8 cellular contexts compared by ENCODE assay signal in genomic region chr20:61980647-61981583, GRCh38.
DNase-seq lines count a peak whose midpoint lies in the region; ATAC-seq and TF ChIP-seq lines count a peak whose summit lies in the region.

No MANE protein-coding gene starts in this region.

- H2AFZ ChIP-seq in PC-3 (ENCODE audit: low read length), result no peak overlapping the region

- H3K4me3 Mint-ChIP-seq in T-helper 2 cell treated with Interferon-gamma antibody and Interleukin-4, amounts not matched to agents 5 μg/mL and 100 μg/mL, for 36 hours, result no peak overlapping the region
- no peak overlapping the region for H3K4me3 Mint-ChIP-seq in progenitor cell of endocrine pancreas (ENCODE audit: low read depth)

- H3K4me1 ChIP-seq in PC-3 (ENCODE audit: insufficient read depth, low read length) (no peaks in the 10 kb centered on the region), HAP-1 (peaks cover 6% of the 10 kb centered on the region)

- no peaks in the 10 kb centered on the region for H4K20me1 ChIP-seq in PC-3 (ENCODE audit: low read length)

- H3K27ac ChIP-seq in PC-3 (ENCODE audit: low read length), result no peak overlapping the region

- in situ Hi-C loops in HAP-1 (cut with MboI; ENCODE audit: low sequenced_read_pairs), result no loop called here

- POLR2A ChIA-PET in PC-3 (lab: Charles Lee; ENCODE audit: unreplicated experiment), result no interaction called here

- no peak overlapping the region for H3K9ac ChIP-seq in PC-3 (ENCODE audit: low read length)

- peak; percentile 87 for ATAC-seq in PC-3

- peak overlapping the region; percentile 81 for H3K27ac Mint-ChIP-seq in T-helper 2 cell treated with Interferon-gamma antibody and Interleukin-4, amounts not matched to agents 5 μg/mL and 100 μg/mL, for 36 hours
- H3K27ac Mint-ChIP-seq in progenitor cell of endocrine pancreas, result no peak overlapping the region

- TF ChIP-seq CTCF in PC-3 (conservative IDR thresholded peaks at IDR 0.05; ENCODE audit: low read depth, low read length) (peak; percentile 86), progenitor cell of endocrine pancreas (IDR thresholded peaks at IDR 0.05; ENCODE audit: unreplicated experiment) (peak; percentile 45)

- BruUV-seq in PC-3 (replicated peaks; lab: Mats Ljungman, UMichigan), result no TSS peak

- no peak overlapping the region for H3K4me3 ChIP-seq in PC-3 (ENCODE audit: low read length)
- no peak overlapping the region for H3K4me3 ChIP-seq in HAP-1

- H3K9me3 Mint-ChIP-seq in T-helper 2 cell treated with Interferon-gamma antibody and Interleukin-4, amounts not matched to agents 5 μg/mL and 100 μg/mL, for 36 hours, result peaks cover 10% of the 10 kb centered on the region
- no peaks in the 10 kb centered on the region for H3K9me3 Mint-ChIP-seq in progenitor cell of endocrine pancreas (ENCODE audit: low read depth)

- peaks cover 43% of the 10 kb centered on the region for H3K36me3 Mint-ChIP-seq in T-helper 2 cell treated with Interferon-gamma antibody and Interleukin-4, amounts not matched to agents 5 μg/mL and 100 μg/mL, for 36 hours (ENCODE audit: low read depth)
- peaks cover 20% of the 10 kb centered on the region for H3K36me3 Mint-ChIP-seq in progenitor cell of endocrine pancreas (ENCODE audit: insufficient read depth)

- DNase-seq in T-helper 2 cell treated with Interferon-gamma antibody and Interleukin-4, amounts not matched to agents 5 μg/mL and 100 μg/mL, for 36 hours (ENCODE audit: low spot score), result no peak
- DNase-seq in T-helper 2 cell (no peak), PC-3 (peak; percentile 66), erythroblast (lab: John Stamatoyannopoulos, UW) (peak; percentile 69 to 80), progenitor cell of endocrine pancreas (ENCODE audit: low spot score, unreplicated experiment) (no peak), HAP-1 (ENCODE audit: low spot score in 2 of 2) (no peak)
- no peak for DNase-seq in activated CD4-positive, CD25-positive, alpha-beta regulatory T cell treated with anti-CD3 and anti-CD28 coated beads, Interleukin-2, amount 50 U/mL, for 72 hours
- DNase-seq in activated effector memory CD4-positive, alpha-beta T cell treated with Interleukin-2 at 50 U/mL for 16 hours, result no peak

- H3K9me3 ChIP-seq in PC-3 (ENCODE audit: low read length) (no peaks in the 10 kb centered on the region), HAP-1 (no peaks in the 10 kb centered on the region)

- H3F3A ChIP-seq in PC-3 (ENCODE audit: low read length, unreplicated experiment), result no peaks in the 10 kb centered on the region

- TF ChIP-seq POLR2A in erythroblast (IDR thresholded peaks at IDR 0.05; ENCODE audit: low read length), result no peak

- no peaks in the 10 kb centered on the region for H3K27me3 Mint-ChIP-seq in T-helper 2 cell treated with Interferon-gamma antibody and Interleukin-4, amounts not matched to agents 5 μg/mL and 100 μg/mL, for 36 hours (ENCODE audit: low read depth)
- H3K27me3 Mint-ChIP-seq in progenitor cell of endocrine pancreas, result no peaks in the 10 kb centered on the region

- peaks cover 9% of the 10 kb centered on the region for H3K4me1 Mint-ChIP-seq in T-helper 2 cell treated with Interferon-gamma antibody and Interleukin-4, amounts not matched to agents 5 μg/mL and 100 μg/mL, for 36 hours (ENCODE audit: low read depth)
- peaks cover 1% of the 10 kb centered on the region for H3K4me1 Mint-ChIP-seq in progenitor cell of endocrine pancreas (ENCODE audit: low read depth)

- no peak overlapping the region for H3K4me2 ChIP-seq in PC-3 (ENCODE audit: low read length)

- H3K27me3 ChIP-seq in PC-3 (ENCODE audit: low read length), result no peaks in the 10 kb centered on the region
- no peaks in the 10 kb centered on the region for H3K27me3 ChIP-seq in HAP-1 (ENCODE audit: low read depth)

- no peaks in the 10 kb centered on the region for H3K79me2 ChIP-seq in PC-3 (ENCODE audit: low read length)

- H3K9me2 ChIP-seq in PC-3 (replicated peaks; ENCODE audit: low read length), result no peaks in the 10 kb centered on the region

- CTCF ChIA-PET in PC-3 (lab: Charles Lee), result no interaction called here

- H3K36me3 ChIP-seq in PC-3 (ENCODE audit: low read depth, low read length) (no peaks in the 10 kb centered on the region), HAP-1 (replicated peaks) (peaks cover 5% of the 10 kb centered on the region)

- intact Hi-C loops in PC-3 (cut with micrococcal nuclease), result no loop called here

Comparison
In these comparisons a context has a peak if more than half of its experiments do, and no peak if none do; other contexts are left out.
1. DNase-seq: peak in PC-3 (single experiment) and erythroblast (2 of 2); none in T-helper 2 cell treated with Interferon-gamma antibody and Interleukin-4, amounts not matched to agents 5 μg/mL and 100 μg/mL, for 36 hours (single experiment), T-helper 2 cell (0 of 5), progenitor cell of endocrine pancreas (single experiment), activated CD4-positive, CD25-positive, alpha-beta regulatory T cell treated with anti-CD3 and anti-CD28 coated beads, Interleukin-2, amount 50 U/mL, for 72 hours (single experiment), activated effector memory CD4-positive, alpha-beta T cell treated with Interleukin-2 at 50 U/mL for 16 hours (single experiment) and HAP-1 (0 of 2).